23 cellular contexts compared by ENCODE assay signal in the genomic region with DNA sequence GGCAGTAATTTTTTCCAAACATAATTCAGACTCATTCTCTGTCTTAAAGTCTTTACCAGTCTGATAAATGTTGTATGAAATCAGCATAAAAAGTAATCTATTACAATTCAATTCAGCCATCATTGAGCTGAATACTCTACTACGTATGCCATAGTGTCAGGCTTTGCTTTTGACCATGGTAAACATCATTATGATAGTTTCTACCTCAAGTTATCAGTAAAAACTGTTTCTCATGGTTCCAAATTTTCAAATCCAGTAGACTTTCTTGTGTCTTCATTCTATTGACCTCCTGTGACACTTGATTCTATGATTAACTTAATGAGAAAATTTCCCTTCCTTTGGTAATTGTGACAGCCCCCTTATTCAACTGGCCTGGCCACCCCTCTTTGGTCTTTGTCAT.
DNase-seq lines count a peak whose midpoint lies in the region; ATAC-seq, FAIRE-seq and TF ChIP-seq lines count a peak whose summit lies in the region.
"Had no signal": no experiment of that assay in that cellular context is flagged by ENCODE, and none has a peak within 500 bp of the region (broad histone marks: within the 10 kb centered on the region; RNA-seq: fewer than 3 reads in every experiment).

No MANE protein-coding gene starts in this region.

- no peak for TF ChIP-seq CTCF in D721Med (IDR thresholded peaks at IDR 0.05; ENCODE audit: insufficient read depth, missing control alignments)
- no peak for TF ChIP-seq CTCF in osteocyte (IDR thresholded peaks at IDR 0.05)

- no peak for DNase-seq in D721Med (ENCODE audit: insufficient read length, low spot score)
- DNase-seq in NCI-H69 (lab: John Stamatoyannopoulos, UW), result peak; percentile 30
- no peak for DNase-seq in osteocyte (ENCODE audit: extremely low spot score, unreplicated experiment)
- no peak for DNase-seq in NCI-H526 (lab: John Stamatoyannopoulos, UW)
- DNase-seq in NCI-H1417 treated with DMSO at 0.1 percent for 48 hours (lab: John Stamatoyannopoulos, UW), result no peak
- DNase-seq: AML-193; Caco-2; Calu3; CD4-positive, alpha-beta T cell; CD8-positive, alpha-beta T cell; DMS 273 treated with DMSO at 0.1 percent for 48 hours; DMS153; DMS53; DMS79; DND-41; EL; GDM1 had no signal

- H3K27me3 Mint-ChIP-seq in osteocyte (ENCODE audit: unreplicated experiment), result no peaks in the 10 kb centered on the region
- H3K27me3 Mint-ChIP-seq: B cell; CD4-positive, alpha-beta T cell had no signal

- peak; percentile 67 for FAIRE-seq in D721Med (lab: Jason Lieb, UNC)
- FAIRE-seq: A549, GM12878, GM12892, GM18507 had no signal

- peaks cover 49% of the 10 kb centered on the region for H3K4me1 Mint-ChIP-seq in osteocyte (ENCODE audit: unreplicated experiment)
- H3K4me1 Mint-ChIP-seq: B cell had no signal

- H3K9me3 Mint-ChIP-seq in osteocyte (ENCODE audit: unreplicated experiment), result no peaks in the 10 kb centered on the region

- no peak overlapping the region for H3K4me3 Mint-ChIP-seq in osteocyte (ENCODE audit: unreplicated experiment)
- H3K4me3 Mint-ChIP-seq: B cell; CD4-positive, alpha-beta T cell; CD8-positive, alpha-beta T cell had no signal

- peak overlapping the region; percentile 60 for H3K27ac Mint-ChIP-seq in osteocyte (ENCODE audit: unreplicated experiment)
- H3K27ac Mint-ChIP-seq: B cell; CD4-positive, alpha-beta T cell; CD8-positive, alpha-beta T cell had no signal

- H3K36me3 Mint-ChIP-seq in osteocyte (ENCODE audit: unreplicated experiment), result peaks cover 55% of the 10 kb centered on the region
- H3K36me3 Mint-ChIP-seq: CD8-positive, alpha-beta T cell had no signal

- no peak for ATAC-seq in GM19395 (IDR thresholded peaks at IDR 0.05; ENCODE audit: unreplicated experiment)
- ATAC-seq: A549; CD8-positive, alpha-beta T cell; GM12878 had no signal
